Comparison of ENCODE assay signal across 17 cellular contexts in genomic region chr6:148200302-148200701, GRCh38.
DNase-seq lines count a peak whose midpoint lies in the region; ATAC-seq, FAIRE-seq and TF ChIP-seq lines count a peak whose summit lies in the region.
"Had no signal": no experiment of that assay in that cellular context is flagged by ENCODE, and none has a peak within 500 bp of the region (broad histone marks: within the 10 kb centered on the region; RNA-seq: fewer than 3 reads in every experiment).

No MANE protein-coding gene starts in this region.

- intact Hi-C loops in activated naive CD4-positive, alpha-beta T cell treated with anti-CD3 and anti-CD28 coated beads for 36 hours (cut with micrococcal nuclease), result loop anchor here (5.0 kb wide), 4 partner anchors 142 to 1032 kb away; partner anchors contain the start of genes SASH1 and STXBP5
- intact Hi-C loops in left ventricle myocardium superior (cut with micrococcal nuclease) (no loop called here), HepG2 (cut with micrococcal nuclease; ENCODE audit: unreplicated experiment) (no loop called here)

- TF ChIP-seq CTCF in HepG2 (CRISPR knock-in tag; IDR thresholded peaks at IDR 0.05), result no peak

- H3K27me3 ChIP-seq in HepG2 (ENCODE audit: control insufficient read depth in 1 of 2, insufficient read depth in 2 of 2, low read length in 2 of 2), result peaks cover 0 to 16% of the 10 kb centered on the region in 2 experiments; a peak in 3 of 5 replicates

- H3K4me1 Mint-ChIP-seq in activated naive CD4-positive, alpha-beta T cell treated with anti-CD3 and anti-CD28 coated beads for 36 hours (ENCODE audit: low read depth), result peaks cover 45% of the 10 kb centered on the region
- peaks cover 23% of the 10 kb centered on the region for H3K4me1 Mint-ChIP-seq in activated naive CD4-positive, alpha-beta T cell treated with anti-CD3 and anti-CD28 coated beads, Interleukin-2, amount 10 ng/mL, durations not matched to agents 7 days and 5 days

- no peaks in the 10 kb centered on the region for H4K20me1 ChIP-seq in HepG2 (ENCODE audit: insufficient read depth, low read length)

- ATAC-seq in left ventricle myocardium superior, result no peak
- ATAC-seq in GM19397 (IDR thresholded peaks at IDR 0.05; ENCODE audit: unreplicated experiment), result no peak
- no peak for ATAC-seq in HepG2

- no peak overlapping the region for H3K27ac Mint-ChIP-seq in activated naive CD4-positive, alpha-beta T cell treated with anti-CD3 and anti-CD28 coated beads for 36 hours
- H3K27ac Mint-ChIP-seq in activated naive CD4-positive, alpha-beta T cell treated with anti-CD3 and anti-CD28 coated beads, Interleukin-2, amount 10 ng/mL, durations not matched to agents 7 days and 5 days, result no peak overlapping the region
- H3K27ac Mint-ChIP-seq: activated naive CD8-positive, alpha-beta T cell treated with anti-CD3 and anti-CD28 coated beads, Interleukin-2, amount 10 ng/mL, durations not matched to agents 7 days and 5 days had no signal

- no peak overlapping the region for H3K9ac ChIP-seq in HepG2 (ENCODE audit: insufficient read depth, low read depth, low read length)
- H3K9ac ChIP-seq: KMS-11 had no signal

- H3K36me3 ChIP-seq in HepG2 (replicated peaks in 1 of 2; ENCODE audit: control insufficient read depth in 1 of 2, insufficient read depth in 2 of 2, low read length in 2 of 2), result no peaks in the 10 kb centered on the region
- H3K36me3 ChIP-seq: thoracic aorta had no signal

- CTCF ChIA-PET in activated naive CD4-positive, alpha-beta T cell treated with anti-CD3 and anti-CD28 coated beads for 36 hours (lab: Charles Lee), result interaction anchor here (0.9 to 1.9 kb wide), 2 partner anchors 23 to 53 kb away, joined by 3 to 4 read pairs; no protein-coding TSS in a partner anchor
- CTCF ChIA-PET in activated naive CD4-positive, alpha-beta T cell treated with anti-CD3 and anti-CD28 coated beads, Interleukin-2, amount 10 ng/mL, durations not matched to agents 7 days and 5 days (lab: Charles Lee), result interaction anchor here (1.8 kb wide), 1 partner anchor 23 kb away, joined by 6 read pairs; no protein-coding TSS in a partner anchor
- CTCF ChIA-PET in HepG2 (lab: Yijun Ruan, JAX; ENCODE audit: low intra/inter-chr PET ratio, low total read pairs), result no interaction called here

- BruUV-seq in HepG2 (replicated peaks; lab: Mats Ljungman, UMichigan), result no TSS peak

- no peaks in the 10 kb centered on the region for H3K36me3 Mint-ChIP-seq in activated naive CD4-positive, alpha-beta T cell treated with anti-CD3 and anti-CD28 coated beads for 36 hours (ENCODE audit: low read depth)
- H3K36me3 Mint-ChIP-seq in activated naive CD4-positive, alpha-beta T cell treated with anti-CD3 and anti-CD28 coated beads, Interleukin-2, amount 10 ng/mL, durations not matched to agents 7 days and 5 days, result peaks cover 3% of the 10 kb centered on the region

- DNase-seq in activated naive CD4-positive, alpha-beta T cell treated with anti-CD3 and anti-CD28 coated beads for 36 hours, result peak; percentile 21
- DNase-seq in activated naive CD4-positive, alpha-beta T cell treated with anti-CD3 and anti-CD28 coated beads, Interleukin-2, amount 10 ng/mL, durations not matched to agents 7 days and 5 days, result no peak
- DNase-seq in SW480 (ENCODE audit: low spot score) (peak; percentile 11), left ventricle myocardium superior (peak; percentile 39), substantia nigra (lab: John Stamatoyannopoulos, UW) (peak in 30 of 49 donors; percentile 4 to 66 (median 28)), iPS-NIHi7 (ENCODE audit: extremely low spot score) (no peak), HepG2 (ENCODE audit: low spot score) (no peak)
- DNase-seq: ACHN; activated CD8-positive, alpha-beta memory T cell treated with anti-CD3 and anti-CD28 coated beads, Interleukin-2, amount 50 U/mL, for 48 hours; activated naive CD8-positive, alpha-beta T cell treated with anti-CD3 and anti-CD28 coated beads, Interleukin-2, amount 10 ng/mL, durations not matched to agents 7 days and 5 days; GDM1; NCI-H187 treated with DMSO at 0.1 percent for 48 hours had no signal

- no peaks in the 10 kb centered on the region for H3K79me2 ChIP-seq in HepG2 (ENCODE audit: insufficient read depth, low read length)

- no peak for FAIRE-seq in HepG2 (lab: Jason Lieb, UNC)

- no peak for TF ChIP-seq POLR2A in HepG2 (IDR thresholded peaks at IDR 0.05; ENCODE audit: insufficient read depth in 1 of 2, low read depth in 2 of 2, low read length in 2 of 2)

- no peaks in the 10 kb centered on the region for H3K9me3 ChIP-seq in HepG2 (ENCODE audit: low read length)
- H3K9me3 ChIP-seq: Caco-2, thoracic aorta had no signal

- TF ChIP-seq EP300 in HepG2 (IDR thresholded peaks at IDR 0.05; ENCODE audit: low read depth in 2 of 2, low read length in 2 of 2), result no peak
- TF ChIP-seq EP300 in HepG2 (CRISPR knock-in tag; IDR thresholded peaks at IDR 0.05; ENCODE audit: borderline replicate concordance), result no peak

- no peak overlapping the region for H3K4me2 ChIP-seq in HepG2 (ENCODE audit: low read depth, low read length)
- H3K4me2 ChIP-seq: KMS-11 had no signal

- TF ChIP-seq RAD21 in HepG2 (CRISPR knock-in tag; IDR thresholded peaks at IDR 0.05), result no peak

- no peak overlapping the region for H2AFZ ChIP-seq in HepG2 (ENCODE audit: low read length)

- H3K27me3 Mint-ChIP-seq in activated naive CD4-positive, alpha-beta T cell treated with anti-CD3 and anti-CD28 coated beads for 36 hours (ENCODE audit: low read depth), result peaks cover 70% of the 10 kb centered on the region
- peaks cover 85% of the 10 kb centered on the region for H3K27me3 Mint-ChIP-seq in activated naive CD4-positive, alpha-beta T cell treated with anti-CD3 and anti-CD28 coated beads, Interleukin-2, amount 10 ng/mL, durations not matched to agents 7 days and 5 days

- no peaks in the 10 kb centered on the region for H3K4me1 ChIP-seq in HepG2 (ENCODE audit: insufficient read depth, low read length)
- H3K4me1 ChIP-seq: Caco-2 had no signal

- no peaks in the 10 kb centered on the region for H3K9me3 Mint-ChIP-seq in activated naive CD4-positive, alpha-beta T cell treated with anti-CD3 and anti-CD28 coated beads for 36 hours
- H3K9me3 Mint-ChIP-seq in activated naive CD4-positive, alpha-beta T cell treated with anti-CD3 and anti-CD28 coated beads, Interleukin-2, amount 10 ng/mL, durations not matched to agents 7 days and 5 days, result peaks cover 11% of the 10 kb centered on the region

- no peak overlapping the region for H3K4me3 ChIP-seq in HepG2 (replicated peaks in 1 of 3; ENCODE audit: insufficient read depth in 1 of 3, low read depth in 2 of 3, low read length in 3 of 3)
- H3K4me3 ChIP-seq: coronary artery, thoracic aorta had no signal

- WGBS in HepG2 (ENCODE audit: low lambda C conversion rate), result 36% methylated on average over 10 of the region's 10 CpGs

- peak overlapping the region; percentile 26 for H3K27ac ChIP-seq in substantia nigra (ENCODE audit: low read depth, low read length, poor library complexity, severe bottlenecking)
- no peak overlapping the region for H3K27ac ChIP-seq in HepG2 (ENCODE audit: extremely low read length, insufficient read depth, low read length)
- H3K27ac ChIP-seq: coronary artery, KMS-11, thoracic aorta had no signal

- in situ Hi-C loops in HepG2 (cut with HindIII; ENCODE audit: extremely low pct_ligation_motif_present, low pct_unique_long_range_greater_than_20kb), result no loop called here

- POLR2A ChIA-PET in HepG2 (lab: Yijun Ruan, JAX), result no interaction called here

- no peak overlapping the region for H3K4me3 Mint-ChIP-seq in activated naive CD4-positive, alpha-beta T cell treated with anti-CD3 and anti-CD28 coated beads for 36 hours
- no peak overlapping the region for H3K4me3 Mint-ChIP-seq in activated naive CD4-positive, alpha-beta T cell treated with anti-CD3 and anti-CD28 coated beads, Interleukin-2, amount 10 ng/mL, durations not matched to agents 7 days and 5 days
- H3K4me3 Mint-ChIP-seq: activated naive CD8-positive, alpha-beta T cell treated with anti-CD3 and anti-CD28 coated beads, Interleukin-2, amount 10 ng/mL, durations not matched to agents 7 days and 5 days had no signal

TF ChIP-seq in HepG2, 621 proteins besides CTCF, POLR2A, EP300 and RAD21:
- TF ChIP-seq, protein P1, sequence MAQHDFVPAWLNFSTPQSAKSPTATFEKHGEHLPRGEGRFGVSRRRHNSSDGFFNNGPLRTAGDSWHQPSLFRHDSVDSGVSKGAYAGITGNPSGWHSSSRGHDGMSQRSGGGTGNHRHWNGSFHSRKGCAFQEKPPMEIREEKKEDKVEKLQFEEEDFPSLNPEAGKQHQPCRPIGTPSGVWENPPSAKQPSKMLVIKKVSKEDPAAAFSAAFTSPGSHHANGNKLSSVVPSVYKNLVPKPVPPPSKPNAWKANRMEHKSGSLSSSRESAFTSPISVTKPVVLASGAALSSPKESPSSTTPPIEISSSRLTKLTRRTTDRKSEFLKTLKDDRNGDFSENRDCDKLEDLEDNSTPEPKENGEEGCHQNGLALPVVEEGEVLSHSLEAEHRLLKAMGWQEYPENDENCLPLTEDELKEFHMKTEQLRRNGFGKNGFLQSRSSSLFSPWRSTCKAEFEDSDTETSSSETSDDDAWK (CRISPR knock-in tag; IDR thresholded peaks at IDR 0.05), result no peak
- TF ChIP-seq ZMYM4 (CRISPR knock-in tag; IDR thresholded peaks at IDR 0.05), result no peak
- TF ChIP-seq ETV5 (CRISPR knock-in tag; IDR thresholded peaks at IDR 0.05; ENCODE audit: borderline replicate concordance), result no peak
- no peak for TF ChIP-seq SMAD9 (CRISPR knock-in tag; IDR thresholded peaks at IDR 0.05)
- TF ChIP-seq ZNF891 (CRISPR knock-in tag; IDR thresholded peaks at IDR 0.05), result no peak
- no peak for TF ChIP-seq ZFX (CRISPR knock-in tag; IDR thresholded peaks at IDR 0.05; ENCODE audit: low read depth)
- no peak for TF ChIP-seq ZNF713 (CRISPR knock-in tag; IDR thresholded peaks at IDR 0.05)
- TF ChIP-seq NFE2 (CRISPR knock-in tag; IDR thresholded peaks at IDR 0.05), result no peak
- no peak for TF ChIP-seq ZNF724P (CRISPR knock-in tag; IDR thresholded peaks at IDR 0.05; ENCODE audit: borderline replicate concordance)
- TF ChIP-seq KMT2B (CRISPR knock-in tag; IDR thresholded peaks at IDR 0.05), result no peak

Comparison
In these comparisons a context has a peak if more than half of its experiments do, and no peak if none do; other contexts are left out.
1. DNase-seq: peak in activated naive CD4-positive, alpha-beta T cell treated with anti-CD3 and anti-CD28 coated beads for 36 hours (single experiment), SW480 (single experiment), left ventricle myocardium superior (single experiment) and substantia nigra (30 of 49); none in activated naive CD4-positive, alpha-beta T cell treated with anti-CD3 and anti-CD28 coated beads, Interleukin-2, amount 10 ng/mL, durations not matched to agents 7 days and 5 days (single experiment), iPS-NIHi7 (single experiment) and HepG2 (single experiment).